8 cellular contexts compared by ENCODE assay signal in the genomic region with DNA sequence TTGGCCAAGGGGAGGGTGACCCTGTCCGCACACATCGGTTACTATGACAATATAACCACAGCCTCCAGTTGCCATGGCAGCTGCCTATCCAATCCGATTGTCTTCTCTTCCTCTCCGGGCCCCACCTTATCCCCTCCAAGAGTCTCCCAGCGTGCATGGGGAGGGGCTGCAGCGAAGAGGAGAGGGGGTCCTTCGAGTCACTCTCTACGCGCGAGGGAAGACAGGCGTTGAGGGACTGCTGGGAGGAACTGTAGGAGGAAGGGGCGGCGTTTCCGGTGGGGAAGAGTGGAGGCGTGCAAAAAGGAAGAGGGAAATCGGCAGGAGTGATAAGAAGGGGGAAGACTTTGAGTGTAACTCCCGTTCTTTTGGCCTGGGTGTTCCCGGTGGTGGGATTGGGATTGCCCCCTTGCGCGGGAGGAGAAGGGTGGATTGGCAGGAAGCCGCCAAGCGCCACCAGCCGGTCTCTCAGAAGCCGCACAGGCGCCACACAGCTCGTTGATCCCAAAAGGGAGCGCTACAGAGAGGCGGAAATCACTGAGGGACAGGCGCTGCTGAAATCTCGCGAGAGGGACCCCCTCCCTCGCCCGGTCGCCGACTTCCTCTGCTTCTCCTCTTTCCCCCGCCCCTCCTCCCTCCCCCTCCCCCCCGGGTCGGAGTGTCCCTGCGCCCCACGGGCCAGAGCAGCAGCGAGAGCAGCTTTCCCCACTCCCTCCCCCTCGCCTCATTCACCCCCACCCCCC. TPM values are rescaled to one million over a fixed set of nuclear protein-coding genes. Genes with fewer than 3 reads are reported as not detected.
DNase-seq lines count a peak whose midpoint lies in the region; ATAC-seq, FAIRE-seq and TF ChIP-seq lines count a peak whose summit lies in the region.

No MANE protein-coding gene starts in this region.

- peak overlapping the region; percentile 83 for H3K27ac ChIP-seq in OCI-LY1 (ENCODE audit: low read depth, low read length, poor library complexity, severe bottlenecking)
- H3K27ac ChIP-seq in endothelial cell of umbilical vein (ENCODE audit: insufficient read depth, low read depth, low read length) = peak overlapping the region; percentile 90

- peak overlapping the region; percentile 99 for H3K27ac Mint-ChIP-seq in Calu3 (ENCODE audit: unreplicated experiment)

- peak; percentile 92 for FAIRE-seq in endothelial cell of umbilical vein (lab: Jason Lieb, UNC)

- peaks cover 38% of the 10 kb centered on the region for H3K36me3 Mint-ChIP-seq in Calu3 (ENCODE audit: insufficient read depth, unreplicated experiment)

- CTCF ChIA-PET in Calu3 (lab: Charles Lee) (interaction anchor here (0.5 to 1.1 kb wide), 2 partner anchors 73 to 675 kb away, joined by 3 to 4 read pairs; no protein-coding TSS in a partner anchor), endothelial cell of umbilical vein (lab: Charles Lee) (interaction anchor here (1.0 to 1.4 kb wide), 5 partner anchors 11 to 509 kb away, joined by 3 to 4 read pairs (median 4); no protein-coding TSS in a partner anchor)

- no peaks in the 10 kb centered on the region for H3F3A ChIP-seq in OCI-LY1 (ENCODE audit: insufficient read depth, low read length)

- H3K4me1 ChIP-seq in OCI-LY1 (ENCODE audit: insufficient read depth, low read length, severe bottlenecking) (peaks cover 17% of the 10 kb centered on the region), endothelial cell of umbilical vein (ENCODE audit: control insufficient read depth, extremely low read depth, insufficient read depth, low read length) (peaks cover 19% of the 10 kb centered on the region)

- H3K9ac ChIP-seq in OCI-LY1 (ENCODE audit: low read length) = peak overlapping the region; percentile 98
- peak overlapping the region; percentile 92 for H3K9ac ChIP-seq in endothelial cell of umbilical vein (replicated peaks; ENCODE audit: extremely low read depth, insufficient read depth, low read length)

- H3K9me3 ChIP-seq in OCI-LY1 (ENCODE audit: low read length) = no peaks in the 10 kb centered on the region
- H3K9me3 ChIP-seq in endothelial cell of umbilical vein (replicated peaks; ENCODE audit: control insufficient read depth, insufficient read depth, low read length) = no peaks in the 10 kb centered on the region

- H4K20me1 ChIP-seq in OCI-LY1 (ENCODE audit: insufficient read depth, low read length) (no peaks in the 10 kb centered on the region), endothelial cell of umbilical vein (replicated peaks; ENCODE audit: control insufficient read depth, extremely low read depth, insufficient read depth, low read length) (no peaks in the 10 kb centered on the region)

- no peaks in the 10 kb centered on the region for H3K9me3 Mint-ChIP-seq in Calu3 (ENCODE audit: low read depth, unreplicated experiment)

- H3K4me3 ChIP-seq in OCI-LY1 (ENCODE audit: low read depth, low read length, poor library complexity, severe bottlenecking) (peak overlapping the region; percentile 98), endothelial cell of umbilical vein (replicated peaks in 1 of 3; ENCODE audit: insufficient read depth in 1 of 3, low read depth in 1 of 3, low read length in 3 of 3) (peak overlapping the region; percentile 62 to 91 (median 89))

- H2AFZ ChIP-seq in OCI-LY1 (ENCODE audit: low read length) = peak overlapping the region; percentile 39; the same call in 1 of the 2 replicates
- H2AFZ ChIP-seq in endothelial cell of umbilical vein (ENCODE audit: low read depth, low read length) = peak overlapping the region; percentile 91

- intact Hi-C loops in Calu3 (cut with micrococcal nuclease; ENCODE audit: unreplicated experiment) (loop anchor here (2.0 kb wide), 3 partner anchors 71 to 151 kb away; no protein-coding TSS in a partner anchor), endothelial cell of umbilical vein (cut with micrococcal nuclease) (loop anchor here (1.0 to 5.0 kb wide), 8 partner anchors 43 to 580 kb away; partner anchors contain the start of genes ARPC5, LAMC1 and TSEN15)

- H3K36me3 ChIP-seq in OCI-LY1 (ENCODE audit: insufficient read depth, low read length) (no peaks in the 10 kb centered on the region), endothelial cell of umbilical vein (ENCODE audit: control insufficient read depth in 2 of 2, extremely low read depth in 1 of 2, insufficient read depth in 2 of 2, low read length in 2 of 2) (peaks cover 0 to 3% of the 10 kb centered on the region in 2 experiments)

- H3K79me2 ChIP-seq in OCI-LY1 (ENCODE audit: insufficient read depth, low read length) (peaks cover 44% of the 10 kb centered on the region), endothelial cell of umbilical vein (ENCODE audit: control insufficient read depth, insufficient read depth, low read length) (peaks cover 43% of the 10 kb centered on the region)

- peak; percentile 96 for DNase-seq in Calu3
- DNase-seq in HuH-7 (ENCODE audit: low spot score) = peak; percentile 81
- peak; percentile 95 for DNase-seq in activated T-cell treated with anti-CD3 and anti-CD28 coated beads for 1 hour (ENCODE audit: low read depth)
- peak; percentile 96 for DNase-seq in endothelial cell of umbilical vein (ENCODE audit: low read depth, low spot score)
- peak; percentile 96 for DNase-seq in midbrain (lab: John Stamatoyannopoulos, UW)
- peak; percentile 95 to 96 for DNase-seq in stimulated activated CD8-positive, alpha-beta memory T cell treated with anti-CD3 and anti-CD28 coated beads, Interleukin-15, amount 100 ng/mL, for 48 hours (ENCODE audit: low read depth in 2 of 2)

- TF ChIP-seq CTCF in Calu3 (IDR thresholded peaks at IDR 0.05; ENCODE audit: unreplicated experiment) = no peak
- no peak for TF ChIP-seq CTCF in OCI-LY1 (IDR thresholded peaks at IDR 0.05; ENCODE audit: low read length)
- TF ChIP-seq CTCF in endothelial cell of umbilical vein (IDR thresholded peaks at IDR 0.05; ENCODE audit: extremely low read depth in 1 of 2, insufficient read depth in 1 of 2, low read depth in 1 of 2, low read length in 2 of 2) = peak in 1 of 2 donors; percentile 11

- no peaks in the 10 kb centered on the region for H3K27me3 ChIP-seq in OCI-LY1 (ENCODE audit: insufficient read depth, low read length)
- no peaks in the 10 kb centered on the region for H3K27me3 ChIP-seq in endothelial cell of umbilical vein (ENCODE audit: control insufficient read depth in 2 of 2, insufficient read depth in 2 of 2, low read length in 2 of 2)

- TF ChIP-seq POLR2A in endothelial cell of umbilical vein (IDR thresholded peaks at IDR 0.05; ENCODE audit: low read depth, low read length) = no peak

- BruUV-seq in Calu3 (replicated peaks; lab: Mats Ljungman, UMichigan) = no TSS peak
- BruUV-seq in endothelial cell of umbilical vein (replicated peaks; lab: Mats Ljungman, UMichigan) = TSS peak; percentile 63

- no peaks in the 10 kb centered on the region for H3K27me3 Mint-ChIP-seq in Calu3 (ENCODE audit: unreplicated experiment)

- H3K9me1 ChIP-seq in endothelial cell of umbilical vein (replicated peaks; ENCODE audit: control insufficient read depth, extremely low read depth, insufficient read depth, low read length) = no peaks in the 10 kb centered on the region

- no peaks in the 10 kb centered on the region for H3K9me2 ChIP-seq in OCI-LY1 (ENCODE audit: low read depth, low read length)

- ATAC-seq in GM21515 (IDR thresholded peaks at IDR 0.05; ENCODE audit: unreplicated experiment) = peak; percentile 44

- dilution Hi-C loops in endothelial cell of umbilical vein (cut with MboI; ENCODE audit: extremely low pct_ligation_motif_present, low sequenced_read_pairs) = no loop called here

- H3K4me3 Mint-ChIP-seq in Calu3 (ENCODE audit: low read depth, unreplicated experiment) = peak overlapping the region; percentile 96

- peaks cover 33% of the 10 kb centered on the region for H3K4me1 Mint-ChIP-seq in Calu3 (ENCODE audit: low read depth, unreplicated experiment)

- POLR2A ChIA-PET in endothelial cell of umbilical vein (lab: Charles Lee) = interaction anchor here (0.6 to 0.7 kb wide), 3 partner anchors 106 to 208 kb away, joined by 3 to 6 read pairs (median 3); no protein-coding TSS in a partner anchor

- peak overlapping the region; percentile 94 for H3K4me2 ChIP-seq in OCI-LY1 (ENCODE audit: low read length)
- peak overlapping the region; percentile 100 for H3K4me2 ChIP-seq in endothelial cell of umbilical vein (ENCODE audit: insufficient read depth, low read length)

TF ChIP-seq in endothelial cell of umbilical vein, 7 proteins besides CTCF, POLR2A, EP300 and RAD21:
- peak; percentile 2 for TF ChIP-seq MAX (IDR thresholded peaks at IDR 0.05; ENCODE audit: insufficient read depth, insufficient read length)
- peak; percentile 76 for TF ChIP-seq GATA2 (IDR thresholded peaks at IDR 0.05; ENCODE audit: insufficient read depth, insufficient read length, low read depth, low read length)
- peak; percentile 45 for TF ChIP-seq MYC (IDR thresholded peaks at IDR 0.05; ENCODE audit: low read depth, low read length)
- no peak for TF ChIP-seq POLR2AphosphoS5 (IDR thresholded peaks at IDR 0.05; ENCODE audit: insufficient read depth, low read depth, low read length)

RNA-seq across cellular contexts. Expression of gene SMG7, which starts 0.4 kb away (rescaled TPM):
- 96.3 and 103 TPM in 2 replicates for total RNA-seq in Calu3 (2022)
- 42.1 and 47.1 TPM in 2 replicates for total RNA-seq in endothelial cell of umbilical vein
- polyA plus RNA-seq in endothelial cell of umbilical vein = 23.8 and 25.4 TPM in 2 replicates
- polyA plus RNA-seq in endothelial cell of umbilical vein (2011; cell fraction: cytosol; rRNA removed) = 21.8 and 23.9 TPM in 2 replicates
- 43.9 and 51.4 TPM in 2 replicates for polyA plus RNA-seq in endothelial cell of umbilical vein (2011; cell fraction: nucleus; rRNA removed)
- 24.8 and 34.0 TPM in 2 replicates for polyA plus RNA-seq in endothelial cell of umbilical vein (2012)
- polyA minus RNA-seq in endothelial cell of umbilical vein = 53.4 and 67.9 TPM in 2 replicates
- polyA minus RNA-seq in endothelial cell of umbilical vein (2011; cell fraction: cytosol; rRNA and poly(A)+ RNA removed) = 42.9 TPM
- 45.4 and 62.1 TPM in 2 replicates for polyA minus RNA-seq in endothelial cell of umbilical vein (2011; cell fraction: nucleus; rRNA and poly(A)+ RNA removed)

RNA-seq across cellular contexts. Expression of gene NMNAT2, which starts 53.7 kb away (rescaled TPM):
- total RNA-seq in Calu3 (2022) (0.26 and 0.78 TPM in 2 replicates), endothelial cell of umbilical vein (0.16 and 0.38 TPM in 2 replicates)
- polyA plus RNA-seq in endothelial cell of umbilical vein = 0.13 and 0.28 TPM in 2 replicates
- 0.08 and 0.09 TPM in 2 replicates for polyA plus RNA-seq in endothelial cell of umbilical vein (2011; cell fraction: cytosol; rRNA removed)
- not detected in 2 replicates for polyA plus RNA-seq in endothelial cell of umbilical vein (2011; cell fraction: nucleus; rRNA removed)
- 0.33 and 0.37 TPM in 2 replicates for polyA plus RNA-seq in endothelial cell of umbilical vein (2012)
- polyA minus RNA-seq in endothelial cell of umbilical vein = 0.11 TPM in 1 of 2 replicates, not detected in the other
- polyA minus RNA-seq in endothelial cell of umbilical vein (2011; cell fraction: cytosol; rRNA and poly(A)+ RNA removed) = not detected
- polyA minus RNA-seq in endothelial cell of umbilical vein (2011; cell fraction: nucleus; rRNA and poly(A)+ RNA removed) = not detected in 2 replicates

Comparison
In these comparisons a context has a peak if more than half of its experiments do, and no peak if none do; other contexts are left out.
1. Peak in every context shown above with its lines: DNase-seq, ATAC-seq, H3K4me3 ChIP-seq and H3K27ac ChIP-seq.